25 cellular contexts compared by ENCODE assay signal in the genomic region with DNA sequence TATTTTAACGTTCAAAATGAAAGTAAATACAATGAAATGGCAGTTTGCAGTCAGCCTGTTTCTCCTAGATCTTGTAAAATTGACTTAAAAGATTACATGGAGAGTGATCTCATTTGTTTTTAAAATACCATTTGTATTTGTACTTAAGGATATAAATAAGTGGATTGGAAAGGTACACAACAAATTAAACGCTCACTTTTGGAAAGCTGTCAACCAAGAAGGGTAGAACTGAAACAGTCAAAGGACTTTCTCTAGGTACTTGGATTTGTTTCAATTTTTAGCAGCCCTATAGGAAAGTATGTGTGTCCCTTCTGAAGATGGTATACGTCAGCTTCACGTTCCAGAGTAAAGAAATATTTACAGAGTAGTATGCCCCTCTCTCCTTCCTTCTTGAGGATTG. TPM values are rescaled to one million over a fixed set of nuclear protein-coding genes. Genes with fewer than 3 reads are reported as not detected.
"Had no signal": no experiment of that assay in that cellular context is flagged by ENCODE, and none has a peak within 500 bp of the region (broad histone marks: within the 10 kb centered on the region; RNA-seq: fewer than 3 reads in every experiment).

No MANE protein-coding gene starts in this region.

- ATAC-seq: HepG2 had no signal

- H3K27ac ChIP-seq: SJSA1, SK-N-MC had no signal

- FAIRE-seq: HepG2, RCC 7860 had no signal

- H3K4me3 ChIP-seq: SJSA1, SK-N-MC had no signal

- DNase-seq: IMR-90, Karpas-422, KG1, MV-4-11, NCI-H1048, NCI-H1105, NCI-H1417, NCI-H1436 treated with DMSO at 0.1 percent for 48 hours, NCI-H1694, NCI-H187 treated with DMSO at 0.1 percent for 48 hours, NCI-H2029 treated with DMSO at 0.1 percent for 48 hours, NCI-H2171 treated with DMSO at 0.1 percent for 48 hours, NCI-H345, NCI-H446 treated with DMSO at 0.1 percent for 48 hours, NCI-H510A treated with DMSO at 0.1 percent for 48 hours, NCI-H526, Right ventricle myocardium superior, RPMI8226, SIG-M5 had no signal

RNA-seq across cellular contexts. Expression of a gene that starts 18.7 kb away (rescaled TPM):
- total RNA-seq: HepG2, HT1080, IMR-90, M059J, Right ventricle myocardium superior, SJSA1 had no signal
